ENCODE assay signal across 27 cellular contexts in the genomic region with DNA sequence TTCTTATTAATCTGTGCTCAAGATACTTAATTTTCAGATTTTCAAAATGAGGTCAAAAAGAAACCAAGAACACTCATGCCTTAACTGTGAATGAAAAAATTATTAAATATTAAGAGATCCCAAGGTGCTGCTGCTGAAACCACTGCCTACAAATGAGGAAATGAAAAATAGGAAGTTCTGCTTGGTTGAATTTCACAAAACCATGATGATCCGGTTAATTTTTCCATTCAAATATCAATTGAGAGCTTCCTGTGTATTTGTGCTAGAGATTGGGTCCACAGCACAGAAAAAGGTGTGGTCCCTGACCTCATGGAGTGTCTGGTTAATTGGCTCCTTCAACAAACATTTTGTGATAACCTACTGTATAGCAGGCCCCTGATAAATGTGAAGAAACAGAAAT.
DNase-seq lines count a peak whose midpoint lies in the region; ATAC-seq, FAIRE-seq and TF ChIP-seq lines count a peak whose summit lies in the region.
"Had no signal": no experiment of that assay in that cellular context is flagged by ENCODE, and none has a peak within 500 bp of the region (broad histone marks: within the 10 kb centered on the region; RNA-seq: fewer than 3 reads in every experiment).

No MANE protein-coding gene starts in this region.

- no peaks in the 10 kb centered on the region for H3K9me3 ChIP-seq in smooth muscle cell (replicated peaks; ENCODE audit: low read depth)
- H3K9me3 ChIP-seq: heart left ventricle, SJSA1, tibial nerve had no signal

- TF ChIP-seq CTCF in bronchial epithelial cell (IDR thresholded peaks at IDR 0.05; ENCODE audit: insufficient read depth, low read length, severe bottlenecking) (no peak), smooth muscle cell (IDR thresholded peaks at IDR 0.05; ENCODE audit: borderline replicate concordance, insufficient read depth, poor library complexity, severe bottlenecking) (no peak)

- no peak overlapping the region for H2AFZ ChIP-seq in smooth muscle cell (ENCODE audit: low read depth)

- H3K79me2 ChIP-seq in smooth muscle cell (ENCODE audit: low read depth): no peaks in the 10 kb centered on the region

- H3K27me3 ChIP-seq in bronchial epithelial cell (ENCODE audit: control insufficient read depth, insufficient read depth, low read length) (no peaks in the 10 kb centered on the region), smooth muscle cell (ENCODE audit: low read depth) (no peaks in the 10 kb centered on the region)
- H3K27me3 ChIP-seq: brain microvascular endothelial cell, heart left ventricle, SJSA1, tibial nerve had no signal

- H3K4me3 ChIP-seq in bronchial epithelial cell (ENCODE audit: low read depth, low read length) (no peak overlapping the region), smooth muscle cell (no peak overlapping the region)
- H3K4me3 ChIP-seq: heart left ventricle, SJSA1, tibial nerve had no signal

- no peaks in the 10 kb centered on the region for H3F3A ChIP-seq in smooth muscle cell (ENCODE audit: low read depth)

- no peak overlapping the region for H3K27ac Mint-ChIP-seq in activated naive CD4-positive, alpha-beta T cell treated with anti-CD3 and anti-CD28 coated beads, Interleukin-2, amount 50 U/mL, for 72 hours
- H3K27ac Mint-ChIP-seq: activated CD4-positive, alpha-beta T cell treated with anti-CD3 and anti-CD28 coated beads, Interleukin-2, amount 10 ng/mL, durations not matched to agents 7 days and 5 days; activated T-cell treated with anti-CD3 and anti-CD28 coated beads, Interleukin-2, amount 50 U/mL, for 72 hours; CD4-positive, alpha-beta memory T cell; HFFc6; progenitor cell of endocrine pancreas; T-helper 1 cell treated with Interleukin-12 subunit alpha and Interleukin-12 subunit beta and Interleukin-4 antibody, amounts not matched to agents 30 μg/mL and 1 μg/mL, for 36 hours had no signal

- DNase-seq in GM12891 (ENCODE audit: insufficient read length, low spot score) (no peak), NOMO-1 treated with DMSO at 0.1 percent for 48 hours (lab: John Stamatoyannopoulos, UW; ENCODE audit: unreplicated experiment) (peak; percentile 77), bronchial epithelial cell (ENCODE audit: low read depth) (no peak), HPDE6-E6E7 (ENCODE audit: extremely low spot score) (no peak), smooth muscle cell (lab: John Stamatoyannopoulos, UW; ENCODE audit: unreplicated experiment) (no peak)
- DNase-seq in stimulated activated naive CD8-positive, alpha-beta T cell treated with anti-CD3 and anti-CD28 coated beads, Interleukin-15, Interleukin-2, amounts not matched to agents 100 U/mL and 50 U/mL, for 24 hours: no peak
- no peak for DNase-seq in activated naive CD4-positive, alpha-beta T cell treated with anti-CD3 and anti-CD28 coated beads, Interleukin-2, amount 50 U/mL, for 72 hours (ENCODE audit: low spot score in 2 of 2)
- DNase-seq: activated CD4-positive, alpha-beta T cell treated with anti-CD3 and anti-CD28 coated beads, Interleukin-2, amount 10 ng/mL, durations not matched to agents 7 days and 5 days; activated naive CD4-positive, alpha-beta T cell treated with Interleukin-2 at 50 U/mL for 16 hours; activated T-cell treated with anti-CD3 and anti-CD28 coated beads, Interleukin-2, amount 50 U/mL, for 72 hours; brain microvascular endothelial cell; CD4-positive, alpha-beta memory T cell; heart left ventricle; HFFc6; left colon; NCI-H1105 treated with DMSO at 0.1 percent for 48 hours; NCI-H2029 treated with DMSO at 0.1 percent for 48 hours; NCI-H226; NCI-H774; stimulated activated CD4-positive, alpha-beta T cell treated with anti-CD3 and anti-CD28 coated beads, Interleukin-15, amount 100 ng/mL, for 24 hours had no signal

- H3K9me3 Mint-ChIP-seq in activated naive CD4-positive, alpha-beta T cell treated with anti-CD3 and anti-CD28 coated beads, Interleukin-2, amount 50 U/mL, for 72 hours: no peaks in the 10 kb centered on the region
- H3K9me3 Mint-ChIP-seq: activated CD4-positive, alpha-beta T cell treated with anti-CD3 and anti-CD28 coated beads, Interleukin-2, amount 10 ng/mL, durations not matched to agents 7 days and 5 days; HFFc6; T-helper 1 cell treated with Interleukin-12 subunit alpha and Interleukin-12 subunit beta and Interleukin-4 antibody, amounts not matched to agents 30 μg/mL and 1 μg/mL, for 36 hours had no signal

- H3K36me3 ChIP-seq in bronchial epithelial cell (ENCODE audit: control insufficient read depth, insufficient read depth, low read length): no peaks in the 10 kb centered on the region
- no peaks in the 10 kb centered on the region for H3K36me3 ChIP-seq in smooth muscle cell (ENCODE audit: low read depth)
- H3K36me3 ChIP-seq: brain microvascular endothelial cell, heart left ventricle, SJSA1, tibial nerve had no signal

- H3K4me1 ChIP-seq in smooth muscle cell (ENCODE audit: low read depth): no peaks in the 10 kb centered on the region
- H3K4me1 ChIP-seq: heart left ventricle, tibial nerve had no signal

- no peak for TF ChIP-seq POLR2A in GM12891 (IDR thresholded peaks at IDR 0.05; ENCODE audit: low read depth, low read length)

- peak; percentile 51 for ATAC-seq in HG02938 (IDR thresholded peaks at IDR 0.05; ENCODE audit: unreplicated experiment)
- ATAC-seq in stimulated activated naive CD8-positive, alpha-beta T cell treated with anti-CD3 and anti-CD28 coated beads, Interleukin-15, Interleukin-2, amounts not matched to agents 100 U/mL and 50 U/mL, for 24 hours: no peak
- ATAC-seq in activated naive CD4-positive, alpha-beta T cell treated with anti-CD3 and anti-CD28 coated beads, Interleukin-2, amount 50 U/mL, for 72 hours: no peak
- ATAC-seq: activated T-cell treated with anti-CD3 and anti-CD28 coated beads, Interleukin-2, amount 50 U/mL, for 72 hours; heart left ventricle; left colon; sciatic nerve had no signal

- no peaks in the 10 kb centered on the region for H4K20me1 ChIP-seq in smooth muscle cell (ENCODE audit: low read depth)

- WGBS in smooth muscle cell (ENCODE audit: low lambda C conversion rate): 94% methylated on average over 1 of the region's 1 CpG

- no peak overlapping the region for H3K9ac ChIP-seq in smooth muscle cell (ENCODE audit: low read depth)

- no peak overlapping the region for H3K27ac ChIP-seq in smooth muscle cell (ENCODE audit: low read depth)
- H3K27ac ChIP-seq: brain microvascular endothelial cell, heart left ventricle, SJSA1, tibial nerve, VCaP had no signal

- no peaks in the 10 kb centered on the region for H3K36me3 Mint-ChIP-seq in activated naive CD4-positive, alpha-beta T cell treated with anti-CD3 and anti-CD28 coated beads, Interleukin-2, amount 50 U/mL, for 72 hours
- H3K36me3 Mint-ChIP-seq: CD4-positive, alpha-beta memory T cell had no signal

- H3K4me2 ChIP-seq in smooth muscle cell: no peak overlapping the region

- FAIRE-seq in GM12891 (lab: Jason Lieb, UNC) (no peak), bronchial epithelial cell (lab: Jason Lieb, UNC) (peak; percentile 7)

TF ChIP-seq in GM12891, 5 proteins besides CTCF, POLR2A, EP300 and RAD21:
- TF ChIP-seq PAX5 (IDR thresholded peaks at IDR 0.05; ENCODE audit: insufficient read depth, low read length, severe bottlenecking) (no peak), SPI1 (IDR thresholded peaks at IDR 0.05; ENCODE audit: low read depth, low read length) (peak; percentile 22; the same call in 1 of the 2 replicates), TAF1 (IDR thresholded peaks at IDR 0.05; ENCODE audit: low read depth, low read length) (no peak)
